Comparison of ENCODE assay signal across 15 cellular contexts in the genomic region with DNA sequence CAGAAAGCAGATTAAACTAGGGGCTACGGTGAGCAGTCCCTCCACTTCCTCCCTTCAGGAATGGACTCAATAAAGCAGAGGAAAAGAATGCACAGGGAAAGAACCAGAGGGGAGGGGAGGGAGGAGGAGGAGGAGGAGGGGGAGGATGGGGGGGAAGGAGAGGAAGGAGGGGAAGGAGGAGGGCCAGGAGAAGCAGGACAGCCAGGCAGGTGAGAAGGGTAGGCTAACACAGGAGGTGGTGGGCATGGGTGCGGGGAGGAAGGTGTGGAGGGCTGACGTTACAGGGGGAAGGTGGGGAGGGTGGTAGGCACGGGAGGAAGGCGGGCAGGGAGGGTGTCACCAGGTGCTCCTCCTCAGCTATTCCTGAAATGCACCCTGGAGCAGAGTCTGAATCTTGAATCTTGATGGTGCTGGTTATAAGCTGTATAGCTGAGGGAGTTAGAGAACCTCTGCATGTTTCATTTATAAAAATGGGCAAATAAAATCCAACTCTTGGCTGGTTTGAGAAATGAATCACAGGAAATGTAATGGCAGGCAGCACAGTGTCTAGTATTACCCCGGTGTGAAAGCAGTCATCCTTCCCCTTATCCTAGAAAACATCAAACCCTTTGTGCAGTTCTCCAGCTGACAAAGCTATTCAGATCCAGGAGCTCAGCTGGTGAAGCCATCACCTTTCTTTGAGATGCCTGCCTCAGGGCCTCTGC. TPM values are rescaled to one million over a fixed set of nuclear protein-coding genes. Genes with fewer than 3 reads are reported as not detected.
A peak's percentile ranks its signal among the peaks of the same experiment; 100 is the strongest.
DNase-seq lines count a peak whose midpoint lies in the region; ATAC-seq and TF ChIP-seq lines count a peak whose summit lies in the region.
"Had no signal": no experiment of that assay in that cellular context is flagged by ENCODE, and none has a peak within 500 bp of the region (broad histone marks: within the 10 kb centered on the region; RNA-seq: fewer than 3 reads in every experiment).

No MANE protein-coding gene starts in this region.

- CTCF ChIA-PET in activated CD4-positive, alpha-beta T cell treated with anti-CD3 and anti-CD28 coated beads for 36 hours (lab: Charles Lee) = interaction anchor here (1.0 kb wide), 1 partner anchor 50 kb away, joined by 3 read pairs; no protein-coding TSS in a partner anchor

- peaks cover 30% of the 10 kb centered on the region; the same call in 1 of the 2 replicates for H3K36me3 ChIP-seq in Loucy (ENCODE audit: insufficient read depth, low read length)
- H3K36me3 ChIP-seq in mesendoderm (ENCODE audit: control insufficient read depth, insufficient read depth, low read length) = peaks cover 2% of the 10 kb centered on the region

- no peaks in the 10 kb centered on the region for H3K9me3 ChIP-seq in Loucy (ENCODE audit: insufficient read depth, low read depth, low read length)
- H3K9me3 ChIP-seq: heart left ventricle, left lung had no signal

- no peaks in the 10 kb centered on the region for H3F3A ChIP-seq in Loucy (ENCODE audit: low read depth)

- intact Hi-C loops in activated CD4-positive, alpha-beta T cell treated with anti-CD3 and anti-CD28 coated beads for 36 hours (cut with DNase I, micrococcal nuclease) = no loop called here

- H3K4me3 ChIP-seq in Loucy (ENCODE audit: low read length, poor library complexity, severe bottlenecking) (peak overlapping the region; percentile 75), astrocyte of the spinal cord (ENCODE audit: low read depth, low read length) (no peak overlapping the region), mesendoderm (ENCODE audit: low read length) (no peak overlapping the region)
- H3K4me3 ChIP-seq: heart left ventricle, left lung had no signal

- WGBS in mesendoderm (ENCODE audit: extremely low coverage, insufficient coverage, low lambda C conversion rate) = no CpG with 5 or more reads among the region's 6 CpGs

- no peak overlapping the region for H4K5ac ChIP-seq in mesendoderm (ENCODE audit: low read length)

- H2BK15ac ChIP-seq in mesendoderm (replicated peaks; ENCODE audit: low read depth) = no peak overlapping the region

- no peaks in the 10 kb centered on the region for H3K9me3 Mint-ChIP-seq in activated CD4-positive, alpha-beta T cell treated with anti-CD3 and anti-CD28 coated beads for 36 hours (ENCODE audit: low read depth)
- H3K9me3 Mint-ChIP-seq: dendritic cell treated with granulocyte-macrophage colony-stimulating factor and Interleukin-4, amounts not matched to agents 40 ng/mL and 50 ng/mL, for 4 days; neural crest cell; WTC11 had no signal

- no peak overlapping the region for H3K4ac ChIP-seq in mesendoderm (ENCODE audit: low read depth, low read length)

- ATAC-seq in activated CD4-positive, alpha-beta T cell treated with anti-CD3 and anti-CD28 coated beads for 36 hours = no peak
- no peak for ATAC-seq in HG03159 (IDR thresholded peaks at IDR 0.05; ENCODE audit: unreplicated experiment)
- ATAC-seq: heart left ventricle, left lung, Right ventricle myocardium inferior, WTC11 had no signal

- peaks cover 36% of the 10 kb centered on the region for H3K4me1 Mint-ChIP-seq in activated CD4-positive, alpha-beta T cell treated with anti-CD3 and anti-CD28 coated beads for 36 hours

- peaks cover 41% of the 10 kb centered on the region for H3K36me3 Mint-ChIP-seq in activated CD4-positive, alpha-beta T cell treated with anti-CD3 and anti-CD28 coated beads for 36 hours (ENCODE audit: low read depth)

- no peak overlapping the region for H2BK5ac ChIP-seq in mesendoderm (ENCODE audit: low read length)

- DNase-seq in activated CD4-positive, alpha-beta T cell treated with anti-CD3 and anti-CD28 coated beads for 36 hours = no peak
- DNase-seq in activated CD4-positive, alpha-beta T cell treated with anti-CD3 and anti-CD28 coated beads for 1 hour = no peak
- DNase-seq in astrocyte of the spinal cord (ENCODE audit: low read depth, low spot score) (peak; percentile 52), mesendoderm (peak; percentile 6), HuH-7.5 (ENCODE audit: low spot score) (no peak), germinal center (ENCODE audit: low spot score) (no peak)
- DNase-seq: DMS79, heart left ventricle had no signal

- peaks cover 30% of the 10 kb centered on the region for H3K4me1 ChIP-seq in Loucy (ENCODE audit: insufficient read depth, low read length, poor library complexity, severe bottlenecking)
- peaks cover 3% of the 10 kb centered on the region for H3K4me1 ChIP-seq in mesendoderm (ENCODE audit: control insufficient read depth, low read depth, low read length)

- POLR2A ChIA-PET in activated CD4-positive, alpha-beta T cell treated with anti-CD3 and anti-CD28 coated beads for 36 hours (lab: Charles Lee) = no interaction called here

- no peaks in the 10 kb centered on the region for H3K27me3 Mint-ChIP-seq in activated CD4-positive, alpha-beta T cell treated with anti-CD3 and anti-CD28 coated beads for 36 hours
- H3K27me3 Mint-ChIP-seq: dendritic cell treated with granulocyte-macrophage colony-stimulating factor and Interleukin-4, amounts not matched to agents 40 ng/mL and 50 ng/mL, for 4 days had no signal

- H3K4me3 Mint-ChIP-seq in activated CD4-positive, alpha-beta T cell treated with anti-CD3 and anti-CD28 coated beads for 36 hours = no peak overlapping the region
- H3K4me3 Mint-ChIP-seq: dendritic cell treated with granulocyte-macrophage colony-stimulating factor and Interleukin-4, amounts not matched to agents 40 ng/mL and 50 ng/mL, for 4 days; WTC11 had no signal

- no peak overlapping the region for H3K18ac ChIP-seq in mesendoderm (ENCODE audit: low read length)

- peaks cover 50% of the 10 kb centered on the region for H3K79me2 ChIP-seq in Loucy (ENCODE audit: insufficient read depth, low read length)
- H3K79me2 ChIP-seq in mesendoderm (ENCODE audit: control insufficient read depth, insufficient read depth, low read length) = peaks cover 21% of the 10 kb centered on the region

- H3K27ac Mint-ChIP-seq in activated CD4-positive, alpha-beta T cell treated with anti-CD3 and anti-CD28 coated beads for 36 hours = peak overlapping the region; percentile 59
- H3K27ac Mint-ChIP-seq: dendritic cell treated with granulocyte-macrophage colony-stimulating factor and Interleukin-4, amounts not matched to agents 40 ng/mL and 50 ng/mL, for 4 days; WTC11 had no signal

- no peaks in the 10 kb centered on the region for H3K9me2 ChIP-seq in Loucy (replicated peaks; ENCODE audit: low read depth, low read length)

- H2AK5ac ChIP-seq in mesendoderm (ENCODE audit: low read length) = no peak overlapping the region

- TF ChIP-seq CTCF in Loucy (conservative IDR thresholded peaks at IDR 0.05; ENCODE audit: low read length) (no peak), astrocyte of the spinal cord (IDR thresholded peaks at IDR 0.05; ENCODE audit: low read depth, low read length) (no peak)

- H3K27ac ChIP-seq in mesendoderm (ENCODE audit: low read depth, low read length) = no peak overlapping the region
- H3K27ac ChIP-seq: heart left ventricle, left lung had no signal

- peaks cover 16% of the 10 kb centered on the region for H3K79me1 ChIP-seq in mesendoderm (ENCODE audit: low read length)

- H4K20me1 ChIP-seq in Loucy (ENCODE audit: insufficient read depth, low read length, poor library complexity, severe bottlenecking) = peaks cover 34% of the 10 kb centered on the region

- no peak overlapping the region for H3K23ac ChIP-seq in mesendoderm (ENCODE audit: low read length)

- H3K9ac ChIP-seq in Loucy (ENCODE audit: low read depth, low read length, poor library complexity, severe bottlenecking) (peak overlapping the region; percentile 50), mesendoderm (ENCODE audit: low read length) (no peak overlapping the region)

- H3K27me3 ChIP-seq in Loucy (ENCODE audit: insufficient read depth, low read length, poor library complexity, severe bottlenecking) = no peaks in the 10 kb centered on the region
- H3K27me3 ChIP-seq in mesendoderm (ENCODE audit: insufficient read depth, low read length, poor library complexity) = no peaks in the 10 kb centered on the region
- H3K27me3 ChIP-seq: heart left ventricle, left lung had no signal

- H2BK120ac ChIP-seq in mesendoderm (ENCODE audit: low read depth, low read length) = no peak overlapping the region

- no peak overlapping the region for H2AFZ ChIP-seq in Loucy (ENCODE audit: low read length)

- H3K56ac ChIP-seq in mesendoderm (ENCODE audit: low read length) = no peak overlapping the region

- in situ Hi-C loops in astrocyte of the spinal cord (cut with HindIII; ENCODE audit: low sequenced_read_pairs) = no loop called here

- H4K8ac ChIP-seq in mesendoderm (ENCODE audit: low read depth, low read length) = no peak overlapping the region

- H3K4me2 ChIP-seq in Loucy (ENCODE audit: low read depth, low read length, poor library complexity, severe bottlenecking) (peak overlapping the region; percentile 87), mesendoderm (ENCODE audit: low read length) (no peak overlapping the region)

RNA-seq across cellular contexts. Expression of a gene that starts 3.4 kb away (rescaled TPM):
- total RNA-seq in activated CD4-positive, alpha-beta T cell treated with anti-CD3 and anti-CD28 coated beads for 36 hours = 10 to 100 TPM; 27.0 to 27.1 TPM
- polyA plus RNA-seq in mesendoderm (2013, experiment 1 of 2) = 29.1 TPM
- 29.8 TPM for polyA plus RNA-seq in mesendoderm (2013, experiment 2 of 2)

Comparison
In these comparisons a context has a peak if more than half of its experiments do, and no peak if none do; other contexts are left out.
1. DNase-seq: peak in astrocyte of the spinal cord (single experiment) and mesendoderm (single experiment); none in activated CD4-positive, alpha-beta T cell treated with anti-CD3 and anti-CD28 coated beads for 36 hours (single experiment), activated CD4-positive, alpha-beta T cell treated with anti-CD3 and anti-CD28 coated beads for 1 hour (single experiment), HuH-7.5 (single experiment) and germinal center (single experiment).